ENCODE assay signal across 1 cellular context in the genomic region with DNA sequence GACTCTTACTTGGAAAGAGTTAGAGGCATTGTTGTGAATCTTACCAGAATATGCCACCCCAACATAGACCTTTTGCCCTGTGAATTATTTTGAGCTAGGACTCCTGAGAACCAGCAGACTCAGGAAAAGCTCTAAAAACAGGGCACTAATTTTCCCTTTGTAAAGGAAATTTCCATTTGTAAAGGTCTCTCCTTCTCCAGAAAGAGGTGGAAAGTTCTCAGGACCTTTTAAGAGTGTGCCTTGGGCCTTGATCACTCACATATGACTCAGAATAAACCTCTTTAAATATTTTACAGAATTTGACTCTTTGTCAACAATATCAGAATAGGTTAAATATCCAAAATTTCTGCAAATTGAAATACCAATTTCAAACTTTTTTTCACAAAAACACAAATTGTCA.
A peak's percentile ranks its signal among the peaks of the same experiment; 100 is the strongest.
TF ChIP-seq lines count a peak whose summit lies in the region.

No MANE protein-coding gene starts in this region.

TF ChIP-seq in GM23338, 12 proteins besides CTCF, POLR2A, EP300 and RAD21 (continued from another document):
- TF ChIP-seq, protein P1, sequence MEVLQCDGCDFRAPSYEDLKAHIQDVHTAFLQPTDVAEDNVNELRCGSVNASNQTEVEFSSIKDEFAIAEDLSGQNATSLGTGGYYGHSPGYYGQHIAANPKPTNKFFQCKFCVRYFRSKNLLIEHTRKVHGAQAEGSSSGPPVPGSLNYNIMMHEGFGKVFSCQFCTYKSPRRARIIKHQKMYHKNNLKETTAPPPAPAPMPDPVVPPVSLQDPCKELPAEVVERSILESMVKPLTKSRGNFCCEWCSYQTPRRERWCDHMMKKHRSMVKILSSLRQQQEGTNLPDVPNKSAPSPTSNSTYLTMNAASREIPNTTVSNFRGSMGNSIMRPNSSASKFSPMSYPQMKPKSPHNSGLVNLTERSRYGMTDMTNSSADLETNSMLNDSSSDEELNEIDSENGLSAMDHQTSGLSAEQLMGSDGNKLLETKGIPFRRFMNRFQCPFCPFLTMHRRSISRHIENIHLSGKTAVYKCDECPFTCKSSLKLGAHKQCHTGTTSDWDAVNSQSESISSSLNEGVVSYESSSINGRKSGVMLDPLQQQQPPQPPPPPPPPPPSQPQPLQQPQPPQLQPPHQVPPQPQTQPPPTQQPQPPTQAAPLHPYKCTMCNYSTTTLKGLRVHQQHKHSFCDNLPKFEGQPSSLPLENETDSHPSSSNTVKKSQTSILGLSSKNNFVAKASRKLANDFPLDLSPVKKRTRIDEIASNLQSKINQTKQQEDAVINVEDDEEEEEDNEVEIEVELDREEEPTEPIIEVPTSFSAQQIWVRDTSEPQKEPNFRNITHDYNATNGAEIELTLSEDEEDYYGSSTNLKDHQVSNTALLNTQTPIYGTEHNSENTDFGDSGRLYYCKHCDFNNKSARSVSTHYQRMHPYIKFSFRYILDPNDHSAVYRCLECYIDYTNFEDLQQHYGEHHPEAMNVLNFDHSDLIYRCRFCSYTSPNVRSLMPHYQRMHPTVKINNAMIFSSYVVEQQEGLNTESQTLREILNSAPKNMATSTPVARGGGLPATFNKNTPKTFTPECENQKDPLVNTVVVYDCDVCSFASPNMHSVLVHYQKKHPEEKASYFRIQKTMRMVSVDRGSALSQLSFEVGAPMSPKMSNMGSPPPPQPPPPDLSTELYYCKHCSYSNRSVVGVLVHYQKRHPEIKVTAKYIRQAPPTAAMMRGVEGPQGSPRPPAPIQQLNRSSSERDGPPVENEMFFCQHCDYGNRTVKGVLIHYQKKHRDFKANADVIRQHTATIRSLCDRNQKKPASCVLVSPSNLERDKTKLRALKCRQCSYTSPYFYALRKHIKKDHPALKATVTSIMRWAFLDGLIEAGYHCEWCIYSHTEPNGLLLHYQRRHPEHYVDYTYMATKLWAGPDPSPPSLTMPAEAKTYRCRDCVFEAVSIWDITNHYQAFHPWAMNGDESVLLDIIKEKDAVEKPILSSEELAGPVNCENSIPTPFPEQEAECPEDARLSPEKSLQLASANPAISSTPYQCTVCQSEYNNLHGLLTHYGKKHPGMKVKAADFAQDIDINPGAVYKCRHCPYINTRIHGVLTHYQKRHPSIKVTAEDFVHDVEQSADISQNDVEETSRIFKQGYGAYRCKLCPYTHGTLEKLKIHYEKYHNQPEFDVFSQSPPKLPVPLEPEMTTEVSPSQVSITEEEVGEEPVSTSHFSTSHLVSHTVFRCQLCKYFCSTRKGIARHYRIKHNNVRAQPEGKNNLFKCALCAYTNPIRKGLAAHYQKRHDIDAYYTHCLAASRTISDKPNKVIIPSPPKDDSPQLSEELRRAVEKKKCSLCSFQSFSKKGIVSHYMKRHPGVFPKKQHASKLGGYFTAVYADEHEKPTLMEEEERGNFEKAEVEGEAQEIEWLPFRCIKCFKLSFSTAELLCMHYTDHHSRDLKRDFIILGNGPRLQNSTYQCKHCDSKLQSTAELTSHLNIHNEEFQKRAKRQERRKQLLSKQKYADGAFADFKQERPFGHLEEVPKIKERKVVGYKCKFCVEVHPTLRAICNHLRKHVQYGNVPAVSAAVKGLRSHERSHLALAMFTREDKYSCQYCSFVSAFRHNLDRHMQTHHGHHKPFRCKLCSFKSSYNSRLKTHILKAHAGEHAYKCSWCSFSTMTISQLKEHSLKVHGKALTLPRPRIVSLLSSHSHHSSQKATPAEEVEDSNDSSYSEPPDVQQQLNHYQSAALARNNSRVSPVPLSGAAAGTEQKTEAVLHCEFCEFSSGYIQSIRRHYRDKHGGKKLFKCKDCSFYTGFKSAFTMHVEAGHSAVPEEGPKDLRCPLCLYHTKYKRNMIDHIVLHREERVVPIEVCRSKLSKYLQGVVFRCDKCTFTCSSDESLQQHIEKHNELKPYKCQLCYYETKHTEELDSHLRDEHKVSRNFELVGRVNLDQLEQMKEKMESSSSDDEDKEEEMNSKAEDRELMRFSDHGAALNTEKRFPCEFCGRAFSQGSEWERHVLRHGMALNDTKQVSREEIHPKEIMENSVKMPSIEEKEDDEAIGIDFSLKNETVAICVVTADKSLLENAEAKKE (CRISPR knock-in tag; IDR thresholded peaks at IDR 0.05): peak; percentile 84
TF ChIP-seq in GM23338: peak in this region for 1.
